14 cellular contexts compared by ENCODE assay signal in genomic region chr15:52171386-52171785, GRCh38. TPM values are rescaled to one million over a fixed set of nuclear protein-coding genes. Genes with fewer than 3 reads are reported as not detected.
DNase-seq lines count a peak whose midpoint lies in the region; ATAC-seq and TF ChIP-seq lines count a peak whose summit lies in the region.
"Had no signal": no experiment of that assay in that cellular context is flagged by ENCODE, and none has a peak within 500 bp of the region (broad histone marks: within the 10 kb centered on the region; RNA-seq: fewer than 3 reads in every experiment).

No MANE protein-coding gene starts in this region.

- H3K4me1 ChIP-seq in tibial artery, result no peaks in the 10 kb centered on the region
- H3K4me1 ChIP-seq: gastrocnemius medialis, right atrium auricular region had no signal

- peak; percentile 18 for TF ChIP-seq CTCF in astrocyte of the spinal cord (IDR thresholded peaks at IDR 0.05; ENCODE audit: low read depth, low read length)
- no peak for TF ChIP-seq CTCF in tibial artery (IDR thresholded peaks at IDR 0.05)

- in situ Hi-C loops in G401 (cut with HindIII; ENCODE audit: low sequenced_read_pairs) (no loop called here), astrocyte of the spinal cord (cut with HindIII; ENCODE audit: low sequenced_read_pairs) (no loop called here)

- no peak overlapping the region for H3K27ac ChIP-seq in tibial artery
- H3K27ac ChIP-seq: gastrocnemius medialis, right atrium auricular region had no signal

- no peaks in the 10 kb centered on the region for H3K36me3 ChIP-seq in tibial artery
- H3K36me3 ChIP-seq: gastrocnemius medialis, MG63, right atrium auricular region had no signal

- H3K4me3 ChIP-seq in astrocyte of the spinal cord (ENCODE audit: low read depth, low read length) (no peak overlapping the region), tibial artery (no peak overlapping the region)
- H3K4me3 ChIP-seq: gastrocnemius medialis, MG63, right atrium auricular region had no signal

- intact Hi-C loops in tibial artery (cut with DNase I; ENCODE audit: low total_unique reads), result no loop called here

- ATAC-seq in HG02763 (IDR thresholded peaks at IDR 0.05; ENCODE audit: unreplicated experiment) (no peak), HG02798 (IDR thresholded peaks at IDR 0.05; ENCODE audit: poor library complexity, unreplicated experiment) (no peak)
- ATAC-seq: gastrocnemius medialis had no signal

- DNase-seq in G401 (ENCODE audit: low spot score) (peak; percentile 85), NCI-H69 (lab: John Stamatoyannopoulos, UW) (peak; percentile 68), astrocyte of the spinal cord (ENCODE audit: low read depth, low spot score) (peak; percentile 37), kidney tubule cell (ENCODE audit: low spot score) (peak; percentile 28), tibial artery (no peak), RKO (ENCODE audit: low spot score) (no peak)
- DNase-seq: aorta; DMS53; gastrocnemius medialis; MG63; NK-92 treated with Interleukin-12 subunit alpha and Interleukin-12 subunit beta, amount 100 ng/mL, for 24 hours had no signal

- H3K27me3 ChIP-seq in tibial artery, result no peaks in the 10 kb centered on the region
- H3K27me3 ChIP-seq: gastrocnemius medialis, MG63, right atrium auricular region had no signal

- no peaks in the 10 kb centered on the region for H3K9me3 ChIP-seq in tibial artery
- H3K9me3 ChIP-seq: gastrocnemius medialis, MG63, right atrium auricular region had no signal

RNA-seq across cellular contexts. Expression of gene GNB5, which starts 19.8 kb away (rescaled TPM):
- 37.1 and 50.7 TPM in 2 replicates for total RNA-seq in G401 (2014; rRNA removed; shearing (Covaris generic))

RNA-seq across cellular contexts. Expression of gene BCL2L10, which starts 58.8 kb away (rescaled TPM):
- total RNA-seq in G401 (2014; rRNA removed; shearing (Covaris generic)), result not detected in 2 replicates
- total RNA-seq: aorta, gastrocnemius medialis had no signal

Comparison
In these comparisons a context has a peak if more than half of its experiments do, and no peak if none do; other contexts are left out.
1. DNase-seq: peak in G401 (single experiment), NCI-H69 (single experiment), astrocyte of the spinal cord (single experiment) and kidney tubule cell (single experiment); none in tibial artery (0 of 2) and RKO (single experiment).